26 cellular contexts compared by ENCODE assay signal in the genomic region with DNA sequence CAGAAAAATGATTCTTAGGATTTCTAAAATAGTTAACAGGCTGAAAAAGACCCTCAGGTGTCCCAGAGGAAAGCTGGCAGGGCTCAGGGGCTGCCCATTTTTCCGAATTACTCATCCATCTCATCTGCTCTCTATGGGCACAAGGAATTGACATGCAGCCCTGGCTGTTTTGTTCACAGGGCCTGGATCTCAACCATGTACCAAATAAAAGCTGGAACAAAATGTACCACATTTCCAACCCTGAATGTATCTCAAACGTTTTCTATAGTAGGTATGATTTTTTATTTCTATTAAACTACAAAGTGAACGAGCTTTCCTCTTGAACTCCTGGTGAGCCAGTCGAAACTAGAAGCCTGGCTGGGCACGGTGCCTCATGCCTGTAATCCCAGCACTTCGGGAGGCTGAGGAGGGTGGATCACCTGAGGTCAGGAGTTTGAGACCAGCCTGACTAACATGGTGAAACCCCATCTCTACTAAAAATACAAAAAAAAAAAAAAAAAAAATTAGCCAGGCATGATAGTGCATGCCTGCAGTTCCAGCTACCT. TPM values are rescaled to one million over a fixed set of nuclear protein-coding genes. Genes with fewer than 3 reads are reported as not detected.
"Had no signal": no experiment of that assay in that cellular context is flagged by ENCODE, and none has a peak within 500 bp of the region (broad histone marks: within the 10 kb centered on the region; RNA-seq: fewer than 3 reads in every experiment).

No MANE protein-coding gene starts in this region.

- ATAC-seq: naive thymus-derived CD8-positive, alpha-beta T cell; natural killer cell treated with Interleukin-12 subunit alpha and Interleukin-12 subunit beta and Interleukin-15 and Interleukin-18, amount 100 ng/mL, for 72 hours; right cardiac atrium; sciatic nerve; stimulated activated effector memory CD8-positive, alpha-beta T cell treated with anti-CD3 and anti-CD28 coated beads, Interleukin-12 subunit alpha, Interleukin-12 subunit beta, amount 100 ng/mL, for 72 hours; stimulated activated naive B cell treated with anti-CD40 and anti-IgM and Interleukin-4, amounts not matched to agents 10 μg/mL and 1 μg/mL and 100 μg/mL, for 72 hours; upper lobe of right lung had no signal

- H3K27ac ChIP-seq: neutrophil, ovary, parathyroid adenoma, stomach, thoracic aorta, tibial artery, upper lobe of right lung, vagina had no signal

- FAIRE-seq: small intestine had no signal

- H3K36me3 ChIP-seq: neutrophil, ovary, stomach, thoracic aorta, tibial artery, transverse colon, upper lobe of right lung, vagina had no signal

- H3K27me3 ChIP-seq: neutrophil, ovary, upper lobe of right lung, vagina had no signal

- H3K4me3 ChIP-seq: ovary, stomach, thoracic aorta, tibial artery, transverse colon, upper lobe of right lung, vagina had no signal

- DNase-seq: naive B cell; naive thymus-derived CD8-positive, alpha-beta T cell; nephron progenitor cell; nucleus accumbens; ovary; right cardiac atrium; small intestine; stimulated activated CD4-positive, alpha-beta T cell treated with anti-CD3 and anti-CD28 coated beads, Interleukin-15, amount 100 ng/mL, for 24 hours; stimulated activated CD4-positive, alpha-beta T cell treated with anti-CD3 and anti-CD28 coated beads, Interleukin-2, amount 100 ng/mL, for 24 hours; stimulated activated CD4-positive, alpha-beta T cell treated with anti-CD3 and anti-CD28 coated beads, Interleukin-2, amount 100 ng/mL, for 48 hours; stimulated activated CD4-positive, alpha-beta T cell treated with anti-CD3 and anti-CD28 coated beads, Interleukin-4, amount 100 ng/mL, for 24 hours; stimulated activated naive B cell treated with anti-CD40 and anti-IgM and Interleukin-4, amounts not matched to agents 10 μg/mL and 1 μg/mL and 100 μg/mL, for 72 hours; stimulated activated naive CD4-positive, alpha-beta T cell treated with Interleukin-2 at 50 U/mL for 16 hours; stomach; tibial artery; transverse colon; upper lobe of right lung had no signal

- H3K9me3 ChIP-seq: neutrophil, ovary, stomach, thoracic aorta, tibial artery, transverse colon, upper lobe of right lung, vagina had no signal

- H3K4me1 ChIP-seq: parathyroid adenoma, tibial artery, upper lobe of right lung, vagina had no signal

RNA-seq across cellular contexts. Expression of a gene that starts 43.8 kb away (rescaled TPM):
- total RNA-seq: naive thymus-derived CD8-positive, alpha-beta T cell; neural crest cell; pulmonary artery endothelial cell had no signal
